ENCODE assay signal across 19 cellular contexts in the genomic region with DNA sequence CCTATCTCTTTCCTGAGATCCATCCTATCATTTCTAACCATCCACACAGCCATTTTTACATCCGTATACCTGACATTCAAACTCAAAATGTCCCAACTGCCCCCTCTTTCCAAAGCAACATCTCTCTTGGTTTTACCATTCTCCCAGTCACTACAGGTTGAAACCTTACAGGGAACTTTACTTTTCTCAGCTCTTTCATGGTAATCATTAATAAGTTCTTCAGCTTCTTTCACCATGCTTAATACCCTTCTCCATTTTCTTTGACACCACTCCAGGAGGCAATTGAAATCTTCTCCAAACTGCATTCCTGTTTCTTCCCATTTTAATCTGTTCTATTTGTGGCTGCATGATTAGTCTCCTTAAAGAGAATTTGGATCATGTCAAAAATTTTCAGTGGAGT.
DNase-seq lines count a peak whose midpoint lies in the region; ATAC-seq, FAIRE-seq and TF ChIP-seq lines count a peak whose summit lies in the region.
"Had no signal": no experiment of that assay in that cellular context is flagged by ENCODE, and none has a peak within 500 bp of the region (broad histone marks: within the 10 kb centered on the region; RNA-seq: fewer than 3 reads in every experiment).

No MANE protein-coding gene starts in this region.

- TF ChIP-seq RAD21 in A549 (conservative IDR thresholded peaks at IDR 0.05 in 1 of 2, IDR thresholded peaks at IDR 0.05 in 1 of 2) = no peak

- H3K4me3 Mint-ChIP-seq in astrocyte (ENCODE audit: unreplicated experiment) = peak overlapping the region; percentile 27
- no peak overlapping the region for H3K4me3 Mint-ChIP-seq in T-cell

- no peak for TF ChIP-seq POLR2A in A549 (IDR thresholded peaks at IDR 0.05; ENCODE audit: low read length)
- TF ChIP-seq POLR2A in gastrocnemius medialis (IDR thresholded peaks at IDR 0.05) = no peak

- no peaks in the 10 kb centered on the region for H3K79me2 ChIP-seq in astrocyte (ENCODE audit: insufficient read depth, low read length)

- H3K4me1 ChIP-seq in A549 (peaks cover 6% of the 10 kb centered on the region; the same call in 1 of the 3 replicates), astrocyte (ENCODE audit: insufficient read depth, low read length) (peaks cover 12% of the 10 kb centered on the region), gastrocnemius medialis (no peaks in the 10 kb centered on the region)

- CTCF ChIA-PET in A549 (lab: Yijun Ruan, JAX) = interaction anchor here (1.5 kb wide), 1 partner anchor 10 kb away, joined by 4 read pairs; no protein-coding TSS in a partner anchor
- CTCF ChIA-PET in T-cell (lab: Charles Lee) = no interaction called here

- DNase-seq in A549 (ENCODE audit: low read depth in 1 of 2, low spot score in 1 of 2) = no peak
- DNase-seq in astrocyte (ENCODE audit: low read depth) = no peak
- peak; percentile 29 for DNase-seq in myocyte (ENCODE audit: low read depth)
- DNase-seq in stimulated activated CD4-positive, alpha-beta T cell treated with anti-CD3 and anti-CD28 coated beads, Interleukin-4, amount 100 ng/mL, for 24 hours = no peak
- no peak for DNase-seq in GM13976 (ENCODE audit: low spot score)
- DNase-seq in gastrocnemius medialis = no peak
- DNase-seq in T-cell = no peak
- DNase-seq: C1 segment of cervical spinal cord, COR-L47, KG1, NCI-H1092 treated with DMSO at 0.1 percent for 48 hours, NCI-H1694 treated with DMSO at 0.1 percent for 48 hours, NCI-H526 treated with DMSO at 0.1 percent for 48 hours, PC-9, SK-N-SH had no signal

- H3K27me3 Mint-ChIP-seq in astrocyte (ENCODE audit: low read depth, unreplicated experiment) (no peaks in the 10 kb centered on the region), T-cell (peaks cover 0 to 5% of the 10 kb centered on the region in 2 donors)

- no peaks in the 10 kb centered on the region for H3K36me3 ChIP-seq in astrocyte (ENCODE audit: insufficient read depth, low read length)
- H3K36me3 ChIP-seq in gastrocnemius medialis = no peaks in the 10 kb centered on the region

- no peak overlapping the region for H2AFZ ChIP-seq in astrocyte (ENCODE audit: low read depth, low read length)
- H2AFZ ChIP-seq: PC-9 had no signal

- H3K9me3 ChIP-seq in A549 (no peaks in the 10 kb centered on the region), astrocyte (ENCODE audit: insufficient read depth, low read depth, low read length) (no peaks in the 10 kb centered on the region), gastrocnemius medialis (no peaks in the 10 kb centered on the region)
- H3K9me3 ChIP-seq: SK-N-SH had no signal

- H3K27ac Mint-ChIP-seq in astrocyte (ENCODE audit: unreplicated experiment) = peak overlapping the region; percentile 87
- H3K27ac Mint-ChIP-seq in T-cell = no peak overlapping the region

- H3K27ac ChIP-seq in A549 (no peak overlapping the region), astrocyte (ENCODE audit: low read depth, low read length) (no peak overlapping the region), gastrocnemius medialis (no peak overlapping the region)
- H3K27ac ChIP-seq: 22Rv1, HL-60, PC-9 had no signal

- POLR2A ChIA-PET in A549 (lab: Yijun Ruan, JAX) (no interaction called here), T-cell (lab: Charles Lee) (no interaction called here)

- intact Hi-C loops in gastrocnemius medialis (cut with DNase I; ENCODE audit: low total_unique reads) = no loop called here

- 37% methylated on average over 1 of the region's 1 CpG for WGBS in A549 (ENCODE audit: missing lambda C conversion rate)

- H3K4me1 Mint-ChIP-seq in astrocyte (ENCODE audit: low read depth, unreplicated experiment) = peaks cover 23% of the 10 kb centered on the region
- H3K4me1 Mint-ChIP-seq in T-cell = no peaks in the 10 kb centered on the region

- H4K20me1 ChIP-seq in astrocyte (ENCODE audit: insufficient read depth, low read length) = no peaks in the 10 kb centered on the region

- H3K4me2 ChIP-seq in A549 (peak overlapping the region; percentile 35), astrocyte (ENCODE audit: low read length) (peak overlapping the region; percentile 77)
- H3K4me2 ChIP-seq: SK-N-SH had no signal

- no peak for FAIRE-seq in A549 (lab: Jason Lieb, UNC)
- no peak for FAIRE-seq in astrocyte (lab: Jason Lieb, UNC)

- TF ChIP-seq EP300 in A549 (IDR thresholded peaks at IDR 0.05) = no peak

- H3K9me3 Mint-ChIP-seq in astrocyte (ENCODE audit: unreplicated experiment) (no peaks in the 10 kb centered on the region), T-cell (peaks cover 2 to 4% (median 3%) of the 10 kb centered on the region in 3 donors)

- H3K27me3 ChIP-seq in astrocyte (ENCODE audit: insufficient read depth, low read length) (no peaks in the 10 kb centered on the region), gastrocnemius medialis (no peaks in the 10 kb centered on the region)

- no peak for ATAC-seq in A549
- peak; percentile 22 for ATAC-seq in HG02763 (IDR thresholded peaks at IDR 0.05; ENCODE audit: unreplicated experiment)
- ATAC-seq in gastrocnemius medialis = no peak
- ATAC-seq in T-cell (replicated peaks in 1 of 4) = no peak
- ATAC-seq: Right ventricle myocardium inferior had no signal

- H3K4me3 ChIP-seq in A549 (no peak overlapping the region), astrocyte (ENCODE audit: insufficient read depth, low read depth, low read length) (no peak overlapping the region), gastrocnemius medialis (no peak overlapping the region)
- H3K4me3 ChIP-seq: PC-9 had no signal

- in situ Hi-C loops in GM13976 (cut with MboI; ENCODE audit: low sequenced_read_pairs, unreplicated experiment) (no loop called here), gastrocnemius medialis (cut with MboI; ENCODE audit: low sequenced_read_pairs in 4 of 4) (no loop called here)

- H3K36me3 Mint-ChIP-seq in astrocyte (ENCODE audit: low read depth, unreplicated experiment) = no peaks in the 10 kb centered on the region
- H3K36me3 Mint-ChIP-seq in T-cell = no peaks in the 10 kb centered on the region

- no peak overlapping the region for H3K9ac ChIP-seq in astrocyte (ENCODE audit: low read length)
- H3K9ac ChIP-seq: SK-N-SH had no signal

- no peak for TF ChIP-seq CTCF in A549 (IDR thresholded peaks at IDR 0.05)
- no peak for TF ChIP-seq CTCF in astrocyte (IDR thresholded peaks at IDR 0.05; ENCODE audit: insufficient read depth, low read depth, low read length)
- TF ChIP-seq CTCF in GM13976 (IDR thresholded peaks at IDR 0.05; ENCODE audit: borderline replicate concordance, control extremely low read depth, extremely low read depth, insufficient read depth, missing control alignments) = no peak
- no peak for TF ChIP-seq CTCF in gastrocnemius medialis (IDR thresholded peaks at IDR 0.05 in 4 of 5, conservative IDR thresholded peaks at IDR 0.05 in 1 of 5)

TF ChIP-seq in A549, 52 proteins besides CTCF, POLR2A, EP300 and RAD21:
- no peak for TF ChIP-seq ATOH8 (CRISPR knock-in tag; IDR thresholded peaks at IDR 0.05; ENCODE audit: low read depth)
